ENCODE assay signal across 25 cellular contexts in the genomic region with DNA sequence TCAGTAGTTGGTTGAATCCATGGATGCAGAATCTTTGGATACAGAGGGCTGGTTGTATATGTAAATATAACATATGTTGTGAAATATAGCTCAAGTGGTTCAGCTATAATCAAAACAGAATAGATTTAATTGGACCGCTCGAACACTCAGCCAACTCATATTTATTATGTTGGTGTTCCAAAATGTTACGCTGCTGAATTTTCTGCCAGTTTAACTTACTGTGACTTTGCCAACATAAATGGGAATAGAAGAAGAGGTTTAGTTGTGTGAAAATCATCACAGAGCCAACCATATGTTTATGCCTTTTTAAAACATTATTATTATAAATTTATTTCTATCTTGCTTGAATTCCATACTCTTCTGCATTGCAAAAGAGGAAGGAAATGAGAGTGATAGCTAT.
"Had no signal": no experiment of that assay in that cellular context is flagged by ENCODE, and none has a peak within 500 bp of the region (broad histone marks: within the 10 kb centered on the region; RNA-seq: fewer than 3 reads in every experiment).

No MANE protein-coding gene starts in this region.

- H3K4me1 ChIP-seq: colonic mucosa, esophagus muscularis mucosa, esophagus squamous epithelium, foreskin keratinocyte, gastrocnemius medialis, gastroesophageal sphincter, heart left ventricle had no signal

- ATAC-seq: effector memory CD8-positive, alpha-beta T cell; esophagus mucosa; foreskin keratinocyte; gastrocnemius medialis; gastroesophageal sphincter; heart left ventricle had no signal

- H3K27me3 ChIP-seq: colonic mucosa, dorsolateral prefrontal cortex, esophagus muscularis mucosa, esophagus squamous epithelium, foreskin keratinocyte, gastrocnemius medialis, gastroesophageal sphincter, heart left ventricle, hepatocyte had no signal

- DNase-seq: colonic mucosa; cortex of kidney; dermis blood vessel endothelial cell; dorsolateral prefrontal cortex; effector CD4-positive, alpha-beta T cell; effector CD8-positive, alpha-beta T cell; effector memory CD4-positive, alpha-beta T cell; effector memory CD8-positive, alpha-beta T cell; endodermal cell; erythroblast; esophagus squamous epithelium; foreskin fibroblast; foreskin keratinocyte; foreskin melanocyte; gastrocnemius medialis; glutamatergic neuron; head of caudate nucleus; heart left ventricle had no signal

- H3K9me3 ChIP-seq: colonic mucosa, esophagus squamous epithelium, gastrocnemius medialis, gastroesophageal sphincter, heart left ventricle had no signal

- H3K27ac ChIP-seq: colonic mucosa, coronary artery, epithelial cell of prostate, esophagus muscularis mucosa, esophagus squamous epithelium, foreskin keratinocyte, gastrocnemius medialis, gastroesophageal sphincter, heart left ventricle, hepatocyte had no signal

- H3K9me3 Mint-ChIP-seq: dendritic cell treated with granulocyte-macrophage colony-stimulating factor and Interleukin-4, amounts not matched to agents 40 ng/mL and 50 ng/mL, for 4 days had no signal

- H3K27ac Mint-ChIP-seq: dendritic cell treated with granulocyte-macrophage colony-stimulating factor and Interleukin-4, amounts not matched to agents 40 ng/mL and 50 ng/mL, for 4 days; effector memory CD8-positive, alpha-beta T cell; endodermal cell had no signal

- H3K36me3 ChIP-seq: colonic mucosa, esophagus muscularis mucosa, esophagus squamous epithelium, gastrocnemius medialis, gastroesophageal sphincter, heart left ventricle had no signal

- H3K4me3 ChIP-seq: colonic mucosa, coronary artery, dorsolateral prefrontal cortex, esophagus muscularis mucosa, esophagus squamous epithelium, gastrocnemius medialis, gastroesophageal sphincter, heart left ventricle, hepatocyte had no signal
